Comparison of ENCODE assay signal across 3 cellular contexts in genomic region chr7:5973580-5973979, GRCh38. TPM values are rescaled to one million over a fixed set of nuclear protein-coding genes. Genes with fewer than 3 reads are reported as not detected.
"Had no signal": no experiment of that assay in that cellular context is flagged by ENCODE, and none has a peak within 500 bp of the region (broad histone marks: within the 10 kb centered on the region; RNA-seq: fewer than 3 reads in every experiment).

No MANE protein-coding gene starts in this region.

RNA-seq across cellular contexts. Expression of gene RSPH10B, which starts 3.1 kb away (rescaled TPM):
- total RNA-seq: M059J, NCI-H460 had no signal

RNA-seq across cellular contexts. Expression of gene ANKRD61, which starts 57.6 kb away (rescaled TPM):
- total RNA-seq: MCF 10A had no signal
